In genomic region chr12:12474931-12475485, GRCh38 we compare ENCODE assay signal across 8 cellular contexts.
DNase-seq lines count a peak whose midpoint lies in the region; ATAC-seq and TF ChIP-seq lines count a peak whose summit lies in the region.

No MANE protein-coding gene starts in this region.

- H3K4me1 Mint-ChIP-seq in CD14-positive monocyte: peaks cover 5% of the 10 kb centered on the region

- DNase-seq in cardiac fibroblast (ENCODE audit: low read depth in 2 of 2) (peak; percentile 15 to 60), dedifferentiated amniotic fluid mesenchymal stem cell (ENCODE audit: extremely low spot score) (no peak), SW480 (ENCODE audit: low spot score) (no peak), CD14-positive monocyte (ENCODE audit: low spot score) (no peak)
- DNase-seq in stimulated activated CD4-positive, alpha-beta T cell treated with anti-CD3 and anti-CD28 coated beads, Interleukin-4, amount 100 ng/mL, for 48 hours (ENCODE audit: low read depth in 2 of 2): peak; percentile 27 to 41

- H3K27me3 ChIP-seq in OCI-LY3 (ENCODE audit: low read depth, low read length): no peaks in the 10 kb centered on the region

- H3K4me3 ChIP-seq in OCI-LY3 (ENCODE audit: low read length) (no peak overlapping the region), cardiac fibroblast (replicated peaks in 1 of 2; ENCODE audit: low read depth in 2 of 2, low read length in 2 of 2) (no peak overlapping the region)

- no peak overlapping the region for H3K9ac ChIP-seq in OCI-LY3 (ENCODE audit: low read length)

- peaks cover 4% of the 10 kb centered on the region for H3K4me1 ChIP-seq in OCI-LY3 (ENCODE audit: low read length)

- no peaks in the 10 kb centered on the region for H3K9me3 ChIP-seq in OCI-LY3 (ENCODE audit: insufficient read depth, low read length)

- H3K27ac Mint-ChIP-seq in CD14-positive monocyte: peak overlapping the region in 2 of 7 donors; percentile 61 to 64

- H3K4me2 ChIP-seq in OCI-LY3 (ENCODE audit: low read length): 0 out of 2 replicates have a peak overlapping the region, but pooled peaks have one; percentile 3

- TF ChIP-seq CTCF in OCI-LY3 (IDR thresholded peaks at IDR 0.05; ENCODE audit: low read depth, low read length) (no peak), cardiac fibroblast (IDR thresholded peaks at IDR 0.05; ENCODE audit: low read depth, low read length) (no peak), CD14-positive monocyte (IDR thresholded peaks at IDR 0.05) (no peak)

- no peak overlapping the region for H3K27ac ChIP-seq in OCI-LY3 (ENCODE audit: low read length)

- peaks cover 0 to 3% (median 0%) of the 10 kb centered on the region in 7 donors for H3K9me3 Mint-ChIP-seq in CD14-positive monocyte

- no peaks in the 10 kb centered on the region for H3K36me3 ChIP-seq in OCI-LY3 (replicated peaks; ENCODE audit: low read depth, low read length)

- no peak overlapping the region for H2AFZ ChIP-seq in OCI-LY3 (ENCODE audit: low read depth, low read length)

- no peaks in the 10 kb centered on the region for H3K79me2 ChIP-seq in OCI-LY3 (ENCODE audit: low read length)

- intact Hi-C loops in CD14-positive monocyte (cut with micrococcal nuclease): no loop called here

- no peak overlapping the region for H3K4me3 Mint-ChIP-seq in CD14-positive monocyte

- H4K20me1 ChIP-seq in OCI-LY3 (ENCODE audit: insufficient read depth, low read length): no peaks in the 10 kb centered on the region

- H3K27me3 Mint-ChIP-seq in CD14-positive monocyte (ENCODE audit: low read depth in 3 of 3): peaks cover 0 to 5% (median 0%) of the 10 kb centered on the region in 3 donors

- peaks cover 23 to 25% of the 10 kb centered on the region in 2 donors for H3K36me3 Mint-ChIP-seq in CD14-positive monocyte

- ATAC-seq in GM18499 (IDR thresholded peaks at IDR 0.05; ENCODE audit: insufficient read depth, unreplicated experiment) (peak; percentile 86), GM21717 (IDR thresholded peaks at IDR 0.05; ENCODE audit: unreplicated experiment) (peak; percentile 86)

Comparison
In these comparisons a context has a peak if more than half of its experiments do, and no peak if none do; other contexts are left out.
1. DNase-seq: peak in cardiac fibroblast (2 of 2) and stimulated activated CD4-positive, alpha-beta T cell treated with anti-CD3 and anti-CD28 coated beads, Interleukin-4, amount 100 ng/mL, for 48 hours (2 of 2); none in dedifferentiated amniotic fluid mesenchymal stem cell (single experiment), SW480 (single experiment) and CD14-positive monocyte (single experiment).